26 cellular contexts compared by ENCODE assay signal in the genomic region with DNA sequence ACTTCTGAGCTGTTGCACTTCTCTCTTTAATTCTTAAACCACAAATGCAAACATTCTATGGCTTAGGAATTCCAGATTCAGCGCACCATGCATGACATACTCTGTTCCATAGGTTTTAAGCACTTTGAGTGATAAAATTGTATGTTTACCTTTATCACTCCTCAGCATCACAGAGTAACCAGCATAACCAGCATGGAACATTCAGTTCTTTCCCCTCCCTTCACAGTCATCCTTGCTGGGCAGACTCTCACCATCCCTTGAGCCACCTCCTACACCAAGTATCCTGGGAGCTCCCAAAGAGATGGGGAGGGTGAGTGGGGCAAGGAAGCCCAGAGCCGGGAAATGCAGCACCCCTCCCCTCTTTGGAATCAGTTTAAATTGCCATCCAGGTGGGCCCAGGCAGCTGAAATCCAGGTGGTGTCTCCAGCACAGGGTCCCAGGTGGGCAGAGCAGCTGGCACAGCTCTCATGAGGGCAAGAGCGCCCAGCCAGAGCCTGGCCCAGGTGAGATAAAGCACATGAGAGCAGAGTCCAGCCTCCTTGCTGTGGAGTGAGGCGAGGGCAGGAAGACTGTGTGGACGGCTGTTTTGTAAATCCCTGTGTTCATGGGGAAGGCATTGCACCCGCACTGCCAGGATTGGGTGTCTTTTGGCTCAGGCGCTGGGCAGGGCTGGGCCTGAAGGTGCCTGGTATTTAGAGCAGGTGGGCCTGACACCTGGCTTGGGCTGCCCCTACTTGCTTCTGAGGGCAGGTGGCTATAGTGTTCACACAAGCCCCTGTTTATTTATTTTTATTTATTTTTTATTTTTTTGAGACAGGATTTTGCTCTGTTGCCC. TPM values are rescaled to one million over a fixed set of nuclear protein-coding genes. Genes with fewer than 3 reads are reported as not detected.
DNase-seq lines count a peak whose midpoint lies in the region; ATAC-seq and TF ChIP-seq lines count a peak whose summit lies in the region.
"Had no signal": no experiment of that assay in that cellular context is flagged by ENCODE, and none has a peak within 500 bp of the region (broad histone marks: within the 10 kb centered on the region; RNA-seq: fewer than 3 reads in every experiment).

No MANE protein-coding gene starts in this region.

- intact Hi-C loops in sciatic nerve (cut with DNase I), result no loop called here

- no peak for TF ChIP-seq CTCF in C4-2B (conservative IDR thresholded peaks at IDR 0.05)
- no peak for TF ChIP-seq CTCF in fibroblast of mammary gland (conservative IDR thresholded peaks at IDR 0.05; ENCODE audit: control insufficient read depth, insufficient read depth, low read depth, low read length)

- H3K36me3 Mint-ChIP-seq in activated CD8-positive, alpha-beta memory T cell treated with anti-CD3 and anti-CD28 coated beads, Interleukin-2, amount 10 ng/mL, durations not matched to agents 7 days and 5 days, result no peaks in the 10 kb centered on the region
- H3K36me3 Mint-ChIP-seq: CD8-positive, alpha-beta T cell; natural killer cell treated with Interleukin-12 subunit alpha and Interleukin-12 subunit beta and Interleukin-15 and Interleukin-18, amount 100 ng/mL, for 72 hours had no signal

- no peaks in the 10 kb centered on the region for H3K9me3 Mint-ChIP-seq in activated CD8-positive, alpha-beta memory T cell treated with anti-CD3 and anti-CD28 coated beads, Interleukin-2, amount 10 ng/mL, durations not matched to agents 7 days and 5 days (ENCODE audit: low read depth)
- H3K9me3 Mint-ChIP-seq: activated CD8-positive, alpha-beta T cell treated with anti-CD3 and anti-CD28 coated beads for 36 hours; CD8-positive, alpha-beta T cell; endodermal cell; natural killer cell treated with Interleukin-12 subunit alpha and Interleukin-12 subunit beta and Interleukin-15 and Interleukin-18, amount 100 ng/mL, for 72 hours had no signal

- H3K4me3 Mint-ChIP-seq in activated CD8-positive, alpha-beta memory T cell treated with anti-CD3 and anti-CD28 coated beads, Interleukin-2, amount 10 ng/mL, durations not matched to agents 7 days and 5 days, result no peak overlapping the region
- H3K4me3 Mint-ChIP-seq: activated CD8-positive, alpha-beta T cell treated with anti-CD3 and anti-CD28 coated beads for 36 hours; CD8-positive, alpha-beta T cell; endodermal cell; natural killer cell treated with Interleukin-12 subunit alpha and Interleukin-12 subunit beta and Interleukin-15 and Interleukin-18, amount 100 ng/mL, for 72 hours had no signal

- no peak overlapping the region for H3K27ac Mint-ChIP-seq in activated CD8-positive, alpha-beta memory T cell treated with anti-CD3 and anti-CD28 coated beads, Interleukin-2, amount 10 ng/mL, durations not matched to agents 7 days and 5 days
- H3K27ac Mint-ChIP-seq: activated CD8-positive, alpha-beta T cell treated with anti-CD3 and anti-CD28 coated beads for 36 hours; CD8-positive, alpha-beta T cell; endodermal cell; natural killer cell treated with Interleukin-12 subunit alpha and Interleukin-12 subunit beta and Interleukin-15 and Interleukin-18, amount 100 ng/mL, for 72 hours had no signal

- CTCF ChIA-PET in activated CD8-positive, alpha-beta memory T cell treated with anti-CD3 and anti-CD28 coated beads, Interleukin-2, amount 10 ng/mL, durations not matched to agents 7 days and 5 days (lab: Charles Lee), result no interaction called here

- no peaks in the 10 kb centered on the region for H3K4me1 Mint-ChIP-seq in activated CD8-positive, alpha-beta memory T cell treated with anti-CD3 and anti-CD28 coated beads, Interleukin-2, amount 10 ng/mL, durations not matched to agents 7 days and 5 days

- peaks cover 28% of the 10 kb centered on the region for H3K27me3 Mint-ChIP-seq in activated CD8-positive, alpha-beta memory T cell treated with anti-CD3 and anti-CD28 coated beads, Interleukin-2, amount 10 ng/mL, durations not matched to agents 7 days and 5 days

- peak; percentile 22 for ATAC-seq in sciatic nerve
- no peak for ATAC-seq in HG02970 (IDR thresholded peaks at IDR 0.05; ENCODE audit: low FRiP score, unreplicated experiment)
- ATAC-seq in GM19452 (IDR thresholded peaks at IDR 0.05; ENCODE audit: unreplicated experiment), result no peak
- no peak for ATAC-seq in activated CD8-positive, alpha-beta memory T cell treated with anti-CD3 and anti-CD28 coated beads, Interleukin-2, amount 10 ng/mL, durations not matched to agents 7 days and 5 days
- ATAC-seq: activated CD8-positive, alpha-beta T cell treated with anti-CD3 and anti-CD28 coated beads for 36 hours; CD8-positive, alpha-beta T cell; HCT116; pancreas; SK-N-SH treated with all-trans-retinoic acid at 6 μM for 48 hours had no signal

- DNase-seq in NCI-H69 (lab: John Stamatoyannopoulos, UW) (peak; percentile 56), fibroblast of mammary gland (ENCODE audit: low read depth) (peak; percentile 42), sciatic nerve (ENCODE audit: low spot score) (no peak), HuH-7 (ENCODE audit: low spot score) (no peak)
- no peak for DNase-seq in activated CD8-positive, alpha-beta memory T cell treated with anti-CD3 and anti-CD28 coated beads, Interleukin-2, amount 10 ng/mL, durations not matched to agents 7 days and 5 days
- DNase-seq: activated CD8-positive, alpha-beta T cell treated with anti-CD3 and anti-CD28 coated beads for 36 hours; activated gamma-delta T cell treated with Interleukin-2 at 50 U/mL for 16 hours; activated T-cell treated with anti-CD3 and anti-CD28 coated beads, Interleukin-2, amount 50 U/mL, for 1 hour; CD8-positive, alpha-beta T cell; cortex of kidney; DMS53; endodermal cell; GF-D8; left cardiac atrium; NCI-H2029; NCI-H446 treated with DMSO at 0.1 percent for 48 hours; pancreas; right lobe of liver; T-helper 9 cell had no signal

- no peak overlapping the region for H3K4me3 ChIP-seq in fibroblast of mammary gland (ENCODE audit: control insufficient read depth, low read depth, low read length)
- H3K4me3 ChIP-seq: pancreas, right lobe of liver had no signal

- H3K27ac ChIP-seq in C4-2B, result peak overlapping the region; percentile 33
- H3K27ac ChIP-seq: KMS-11, pancreas, right lobe of liver had no signal

RNA-seq across cellular contexts. Expression of gene LAMA3, which starts 36.8 kb away (rescaled TPM):
- 47.3 TPM for total RNA-seq in sciatic nerve
- under 1 TPM in 1 of 2 experiments, not detected in 1; 0.23 TPM for total RNA-seq in activated CD8-positive, alpha-beta memory T cell treated with anti-CD3 and anti-CD28 coated beads, Interleukin-2, amount 10 ng/mL, durations not matched to agents 7 days and 5 days
- total RNA-seq: CD8-positive, alpha-beta T cell had no signal

Comparison
In these comparisons a context has a peak if more than half of its experiments do, and no peak if none do; other contexts are left out.
1. DNase-seq: peak in NCI-H69 (single experiment) and fibroblast of mammary gland (single experiment); none in sciatic nerve (single experiment), HuH-7 (single experiment) and activated CD8-positive, alpha-beta memory T cell treated with anti-CD3 and anti-CD28 coated beads, Interleukin-2, amount 10 ng/mL, durations not matched to agents 7 days and 5 days (single experiment).
2. RNA of gene LAMA3, which starts 36.8 kb away (total RNA-seq): 47.3 TPM in sciatic nerve (single experiment); 0.23 TPM in activated CD8-positive, alpha-beta memory T cell treated with anti-CD3 and anti-CD28 coated beads, Interleukin-2, amount 10 ng/mL, durations not matched to agents 7 days and 5 days; every median in the first group is over 10 times any median in the second.